23 cellular contexts compared by ENCODE assay signal in genomic region chr14:100322138-100322957, GRCh38. TPM values are rescaled to one million over a fixed set of nuclear protein-coding genes. Genes with fewer than 3 reads are reported as not detected.
DNase-seq lines count a peak whose midpoint lies in the region; ATAC-seq and TF ChIP-seq lines count a peak whose summit lies in the region.
"Had no signal": no experiment of that assay in that cellular context is flagged by ENCODE, and none has a peak within 500 bp of the region (broad histone marks: within the 10 kb centered on the region; RNA-seq: fewer than 3 reads in every experiment).

No MANE protein-coding gene starts in this region.

- peak in 2 of 3 donors; percentile 14 to 47 for DNase-seq in right cardiac atrium
- DNase-seq in left ventricle myocardium superior, result no peak
- no peak for DNase-seq in nephron progenitor cell
- no peak for DNase-seq in erythroblast (lab: John Stamatoyannopoulos, UW)
- no peak for DNase-seq in DMS153 treated with DMSO at 0.1 percent for 48 hours (lab: John Stamatoyannopoulos, UW; ENCODE audit: unreplicated experiment)
- no peak for DNase-seq in MCF 10A (ENCODE audit: unreplicated experiment)
- DNase-seq in GM19240 (ENCODE audit: insufficient read length, low spot score), result no peak
- DNase-seq: CD8-positive, alpha-beta T cell; DMS79; H9; Kasumi-1; NCI-H1092 treated with DMSO at 0.1 percent for 48 hours; NCI-H2227 treated with DMSO at 0.1 percent for 48 hours; NCI-H774; OCI-M1; SHP77 treated with DMSO at 0.1 percent for 48 hours; SK-N-SH had no signal

- H3K4me3 ChIP-seq in right cardiac atrium (ENCODE audit: low read length), result no peak overlapping the region
- H3K4me3 ChIP-seq: BLaER1 treated with 17β-estradiol and CSF1 and Interleukin-3, amounts not matched to agents 10 nM and 100 nM had no signal

- H3K27ac Mint-ChIP-seq in dendritic cell treated with granulocyte-macrophage colony-stimulating factor and Interleukin-4, amounts not matched to agents 40 ng/mL and 50 ng/mL, for 4 days, result peak overlapping the region; percentile 66
- peak overlapping the region; percentile 16 for H3K27ac Mint-ChIP-seq in nephron progenitor cell
- H3K27ac Mint-ChIP-seq in MCF 10A (ENCODE audit: low read depth, unreplicated experiment), result no peak overlapping the region
- H3K27ac Mint-ChIP-seq: CD8-positive, alpha-beta T cell; H9; IgD-negative memory B cell had no signal

- TF ChIP-seq CTCF in nephron progenitor cell (IDR thresholded peaks at IDR 0.05) (no peak), MCF 10A (IDR thresholded peaks at IDR 0.05; ENCODE audit: unreplicated experiment) (no peak)

- no peak for TF ChIP-seq POLR2A in erythroblast (IDR thresholded peaks at IDR 0.05; ENCODE audit: low read length)

- intact Hi-C loops in right cardiac atrium (cut with DNase I) (no loop called here), left ventricle myocardium superior (cut with micrococcal nuclease) (no loop called here), MCF 10A (cut with micrococcal nuclease) (no loop called here)
- intact Hi-C loops in dendritic cell treated with granulocyte-macrophage colony-stimulating factor and Interleukin-4, amounts not matched to agents 40 ng/mL and 50 ng/mL, for 4 days (cut with micrococcal nuclease), result no loop called here

- no peak overlapping the region for H3K4me3 Mint-ChIP-seq in dendritic cell treated with granulocyte-macrophage colony-stimulating factor and Interleukin-4, amounts not matched to agents 40 ng/mL and 50 ng/mL, for 4 days
- H3K4me3 Mint-ChIP-seq in nephron progenitor cell (no peak overlapping the region), MCF 10A (ENCODE audit: unreplicated experiment) (no peak overlapping the region)
- H3K4me3 Mint-ChIP-seq: CD8-positive, alpha-beta T cell; H9 had no signal

- H3K9me3 ChIP-seq in right cardiac atrium (ENCODE audit: control insufficient read depth, low read length), result no peaks in the 10 kb centered on the region
- H3K9me3 ChIP-seq: BLaER1 treated with 17β-estradiol and CSF1 and Interleukin-3, amounts not matched to agents 10 nM and 100 nM; SK-N-SH had no signal

- no TSS peak for BruUV-seq in MCF 10A (replicated peaks; lab: Mats Ljungman, UMichigan)

- H3K9me3 Mint-ChIP-seq in dendritic cell treated with granulocyte-macrophage colony-stimulating factor and Interleukin-4, amounts not matched to agents 40 ng/mL and 50 ng/mL, for 4 days, result no peaks in the 10 kb centered on the region
- H3K9me3 Mint-ChIP-seq in nephron progenitor cell (no peaks in the 10 kb centered on the region), MCF 10A (ENCODE audit: unreplicated experiment) (no peaks in the 10 kb centered on the region)
- H3K9me3 Mint-ChIP-seq: CD8-positive, alpha-beta T cell; H9; IgD-negative memory B cell had no signal

- POLR2A ChIA-PET in MCF 10A (lab: Yijun Ruan, JAX), result interaction anchor here (0.6 to 1.2 kb wide), 2 partner anchors 13 to 19 kb away, joined by 3 read pairs; no protein-coding TSS in a partner anchor

- ATAC-seq in right cardiac atrium (no peak), left ventricle myocardium superior (no peak)
- ATAC-seq: CD8-positive, alpha-beta T cell had no signal

- H3K4me1 Mint-ChIP-seq in dendritic cell treated with granulocyte-macrophage colony-stimulating factor and Interleukin-4, amounts not matched to agents 40 ng/mL and 50 ng/mL, for 4 days (ENCODE audit: low read depth), result peaks cover 31% of the 10 kb centered on the region
- H3K4me1 Mint-ChIP-seq in nephron progenitor cell (peaks cover 28% of the 10 kb centered on the region), MCF 10A (ENCODE audit: insufficient read depth, unreplicated experiment) (peaks cover 8% of the 10 kb centered on the region)

- 90% methylated on average over 15 of the region's 15 CpGs for WGBS in right cardiac atrium

- H3K4me1 ChIP-seq in right cardiac atrium (ENCODE audit: control insufficient read depth, insufficient read depth, low read length), result no peaks in the 10 kb centered on the region

- no peaks in the 10 kb centered on the region for H3K36me3 Mint-ChIP-seq in dendritic cell treated with granulocyte-macrophage colony-stimulating factor and Interleukin-4, amounts not matched to agents 40 ng/mL and 50 ng/mL, for 4 days (ENCODE audit: low read depth)
- H3K36me3 Mint-ChIP-seq in nephron progenitor cell (ENCODE audit: low read depth), result no peaks in the 10 kb centered on the region
- H3K36me3 Mint-ChIP-seq in MCF 10A (ENCODE audit: insufficient read depth, unreplicated experiment), result peaks cover 7% of the 10 kb centered on the region
- H3K36me3 Mint-ChIP-seq: CD8-positive, alpha-beta T cell; IgD-negative memory B cell had no signal

- H3K27me3 ChIP-seq in right cardiac atrium (ENCODE audit: control insufficient read depth, insufficient read depth), result no peaks in the 10 kb centered on the region
- H3K27me3 ChIP-seq: BLaER1 treated with 17β-estradiol and CSF1 and Interleukin-3, amounts not matched to agents 10 nM and 100 nM had no signal

- CTCF ChIA-PET in MCF 10A (lab: Yijun Ruan, JAX), result interaction anchor here (0.6 kb wide), 2 partner anchors 45 to 63 kb away, joined by 3 to 4 read pairs; no protein-coding TSS in a partner anchor

- peaks cover 18% of the 10 kb centered on the region for H3K27me3 Mint-ChIP-seq in dendritic cell treated with granulocyte-macrophage colony-stimulating factor and Interleukin-4, amounts not matched to agents 40 ng/mL and 50 ng/mL, for 4 days
- peaks cover 13% of the 10 kb centered on the region for H3K27me3 Mint-ChIP-seq in nephron progenitor cell (ENCODE audit: low read depth, poor library complexity)
- H3K27me3 Mint-ChIP-seq in MCF 10A (ENCODE audit: insufficient read depth, unreplicated experiment), result no peaks in the 10 kb centered on the region
- H3K27me3 Mint-ChIP-seq: IgD-negative memory B cell had no signal

- H3K27ac ChIP-seq in right cardiac atrium (ENCODE audit: low read length), result no peak overlapping the region
- H3K27ac ChIP-seq: BLaER1 treated with 17β-estradiol and CSF1 and Interleukin-3, amounts not matched to agents 10 nM and 100 nM; HL-60 had no signal

RNA-seq across cellular contexts. Expression of gene SLC25A47, which starts 0.8 kb away (rescaled TPM):
- total RNA-seq in right cardiac atrium, result not detected
- polyA plus RNA-seq in right cardiac atrium, result not detected
- not detected for total RNA-seq in left ventricle myocardium superior
- total RNA-seq in MCF 10A (2022), result not detected in 2 replicates
- total RNA-seq: A172; CD8-positive, alpha-beta T cell; RPMI7951 had no signal
- polyA plus RNA-seq: IgD-negative memory B cell, SK-N-SH had no signal

RNA-seq across cellular contexts. Expression of gene SLC25A29, which starts 16.1 kb away (rescaled TPM):
- total RNA-seq in right cardiac atrium (10 to 100 TPM; 22.9 to 41.1 (median 23.9) TPM), left ventricle myocardium superior (16.5 TPM), MCF 10A (2022) (33.9 and 49.2 TPM in 2 replicates)
- 20.9 TPM for polyA plus RNA-seq in right cardiac atrium

RNA-seq across cellular contexts. Expression of gene WDR25, which starts 53.9 kb away (rescaled TPM):
- total RNA-seq in right cardiac atrium, result 1 to 10 TPM; 4.4 to 6.3 (median 5.3) TPM
- 4.6 TPM for polyA plus RNA-seq in right cardiac atrium
- 4.5 TPM for total RNA-seq in left ventricle myocardium superior
- 14.3 and 18.2 TPM in 2 replicates for total RNA-seq in MCF 10A (2022)

Comparison
In these comparisons a context has a peak if more than half of its experiments do, and no peak if none do; other contexts are left out.
1. DNase-seq: peak in right cardiac atrium (2 of 3); none in left ventricle myocardium superior (single experiment), nephron progenitor cell (single experiment), erythroblast (0 of 2), DMS153 treated with DMSO at 0.1 percent for 48 hours (single experiment), MCF 10A (single experiment) and GM19240 (single experiment).